In genomic region chr4:154491341-154491679, GRCh38 we compare ENCODE assay signal across 10 cellular contexts. TPM values are rescaled to one million over a fixed set of nuclear protein-coding genes. Genes with fewer than 3 reads are reported as not detected.
DNase-seq lines count a peak whose midpoint lies in the region; ATAC-seq and TF ChIP-seq lines count a peak whose summit lies in the region.
"Had no signal": no experiment of that assay in that cellular context is flagged by ENCODE, and none has a peak within 500 bp of the region (broad histone marks: within the 10 kb centered on the region; RNA-seq: fewer than 3 reads in every experiment).

No MANE protein-coding gene starts in this region.

- CTCF ChIA-PET in WTC11 (lab: Charles Lee), result interaction anchor here (0.9 to 2.1 kb wide), 9 partner anchors 8 to 253 kb away, joined by 3 to 13 read pairs (median 4); partner anchors contain the start of genes LRAT and PLRG1

- intact Hi-C loops in sigmoid colon (cut with DNase I), result loop anchor here (2.0 to 5.0 kb wide), 2 partner anchors 75 to 94 kb away; no protein-coding TSS in a partner anchor

- no peak overlapping the region for H3K27ac Mint-ChIP-seq in WTC11

- no peaks in the 10 kb centered on the region for H3K9me3 Mint-ChIP-seq in WTC11

- 0 to 1% methylated on average over 11 of the region's 11 CpGs for WGBS in sigmoid colon, 2 donors

- ATAC-seq in GM18873 (IDR thresholded peaks at IDR 0.05; ENCODE audit: low FRiP score, unreplicated experiment) (peak; percentile 27), HG03196 (IDR thresholded peaks at IDR 0.05; ENCODE audit: unreplicated experiment) (peak; percentile 36), WTC11 (peak; percentile 31)

- peaks cover 83% of the 10 kb centered on the region for H3K27me3 Mint-ChIP-seq in WTC11 (ENCODE audit: low read depth)

- no peaks in the 10 kb centered on the region for H3K36me3 Mint-ChIP-seq in WTC11

- peak overlapping the region in 3 of 4 donors; percentile 60 to 77 (median 76) for H3K27ac ChIP-seq in sigmoid colon

- DNase-seq in BE2C, result peak; percentile 16
- DNase-seq in WTC11 (ENCODE audit: low spot score), result peak; percentile 19
- peak; percentile 35 for DNase-seq in glomerular visceral epithelial cell (ENCODE audit: extremely low spot score)
- DNase-seq in sigmoid colon, result peak; percentile 72
- no peak for DNase-seq in stimulated activated CD4-positive, alpha-beta T cell treated with anti-CD3 and anti-CD28 coated beads, Interleukin-2, amount 100 ng/mL, for 48 hours
- DNase-seq in DMS153 (lab: John Stamatoyannopoulos, UW), result no peak
- DNase-seq: left cardiac atrium had no signal

- H3K36me3 ChIP-seq in BE2C (no peaks in the 10 kb centered on the region), sigmoid colon (no peaks in the 10 kb centered on the region)

- peak overlapping the region; percentile 80 for H3K4me3 Mint-ChIP-seq in WTC11

- H3K4me3 ChIP-seq in BE2C (ENCODE audit: low read depth, low read length), result peak overlapping the region; percentile 63
- H3K4me3 ChIP-seq in sigmoid colon, result peak overlapping the region; percentile 46 to 57 (median 52)

- no peak for TF ChIP-seq CTCF in BE2C (IDR thresholded peaks at IDR 0.05; ENCODE audit: low read depth, low read length)
- no peak for TF ChIP-seq CTCF in WTC11 (IDR thresholded peaks at IDR 0.05)
- no peak for TF ChIP-seq CTCF in sigmoid colon (IDR thresholded peaks at IDR 0.05)

- peaks cover 20% of the 10 kb centered on the region for H3K27me3 ChIP-seq in BE2C
- H3K27me3 ChIP-seq in sigmoid colon, result peaks cover 0 to 10% (median 0%) of the 10 kb centered on the region in 3 donors

- no peak for TF ChIP-seq EP300 in sigmoid colon (IDR thresholded peaks at IDR 0.05)

- POLR2A ChIA-PET in WTC11 (lab: Charles Lee), result interaction anchor here (1.0 kb wide), 1 partner anchor 15 kb away, joined by 4 read pairs; no protein-coding TSS in a partner anchor

- TF ChIP-seq POLR2A in sigmoid colon (IDR thresholded peaks at IDR 0.05), result no peak

- H3K9me3 ChIP-seq in BE2C (no peaks in the 10 kb centered on the region), sigmoid colon (no peaks in the 10 kb centered on the region)

- H3K4me1 ChIP-seq in BE2C, result no peaks in the 10 kb centered on the region
- H3K4me1 ChIP-seq in sigmoid colon, result peaks cover 0 to 36% (median 19%) of the 10 kb centered on the region in 4 donors

- peaks cover 16% of the 10 kb centered on the region for H3K4me1 Mint-ChIP-seq in WTC11

TF ChIP-seq in WTC11, 78 proteins besides CTCF, POLR2A, EP300 and RAD21:
- no peak for TF ChIP-seq ELF4 (CRISPR knock-in tag; IDR thresholded peaks at IDR 0.05; ENCODE audit: low read depth)
- TF ChIP-seq ZNF232 (CRISPR knock-in tag; IDR thresholded peaks at IDR 0.05), result no peak

RNA-seq across cellular contexts. Expression of gene DCHS2, which starts 0.3 kb away (rescaled TPM):
- polyA plus RNA-seq in BE2C (2012; ENCODE audit: insufficient read depth, insufficient read length, low read depth), result not detected
- total RNA-seq in WTC11 (2021), result 1.3 to 1.9 TPM (median 1.4 TPM) in 3 replicates
- 10 to 100 TPM; 13.6 to 24.1 (median 17.2) TPM for total RNA-seq in sigmoid colon
- under 1 TPM; under 0.01 to 0.61 (median under 0.01) TPM for polyA plus RNA-seq in sigmoid colon
- total RNA-seq: HT1080 had no signal

RNA-seq across cellular contexts. Expression of gene PLRG1, which starts 58.9 kb away (rescaled TPM):
- polyA plus RNA-seq in BE2C (2012; ENCODE audit: insufficient read depth, insufficient read length, low read depth), result 64.5 TPM
- total RNA-seq in WTC11 (2021), result 76.3 to 84.8 TPM (median 78.3 TPM) in 3 replicates
- 10 to 100 TPM; 41.3 to 73.1 (median 44.8) TPM for total RNA-seq in sigmoid colon
- 10 to 100 TPM; 24.7 to 40.7 (median 34.8) TPM for polyA plus RNA-seq in sigmoid colon

Comparison
In these comparisons a context has a peak if more than half of its experiments do, and no peak if none do; other contexts are left out.
1. DNase-seq: peak in BE2C (single experiment), WTC11 (single experiment), glomerular visceral epithelial cell (single experiment) and sigmoid colon (single experiment); none in stimulated activated CD4-positive, alpha-beta T cell treated with anti-CD3 and anti-CD28 coated beads, Interleukin-2, amount 100 ng/mL, for 48 hours (0 of 2) and DMS153 (single experiment).
2. Peak in every context shown above with its lines, with median percentiles within 50 percentile points of each other: ATAC-seq.